ENCODE assay signal across 8 cellular contexts in the genomic region with DNA sequence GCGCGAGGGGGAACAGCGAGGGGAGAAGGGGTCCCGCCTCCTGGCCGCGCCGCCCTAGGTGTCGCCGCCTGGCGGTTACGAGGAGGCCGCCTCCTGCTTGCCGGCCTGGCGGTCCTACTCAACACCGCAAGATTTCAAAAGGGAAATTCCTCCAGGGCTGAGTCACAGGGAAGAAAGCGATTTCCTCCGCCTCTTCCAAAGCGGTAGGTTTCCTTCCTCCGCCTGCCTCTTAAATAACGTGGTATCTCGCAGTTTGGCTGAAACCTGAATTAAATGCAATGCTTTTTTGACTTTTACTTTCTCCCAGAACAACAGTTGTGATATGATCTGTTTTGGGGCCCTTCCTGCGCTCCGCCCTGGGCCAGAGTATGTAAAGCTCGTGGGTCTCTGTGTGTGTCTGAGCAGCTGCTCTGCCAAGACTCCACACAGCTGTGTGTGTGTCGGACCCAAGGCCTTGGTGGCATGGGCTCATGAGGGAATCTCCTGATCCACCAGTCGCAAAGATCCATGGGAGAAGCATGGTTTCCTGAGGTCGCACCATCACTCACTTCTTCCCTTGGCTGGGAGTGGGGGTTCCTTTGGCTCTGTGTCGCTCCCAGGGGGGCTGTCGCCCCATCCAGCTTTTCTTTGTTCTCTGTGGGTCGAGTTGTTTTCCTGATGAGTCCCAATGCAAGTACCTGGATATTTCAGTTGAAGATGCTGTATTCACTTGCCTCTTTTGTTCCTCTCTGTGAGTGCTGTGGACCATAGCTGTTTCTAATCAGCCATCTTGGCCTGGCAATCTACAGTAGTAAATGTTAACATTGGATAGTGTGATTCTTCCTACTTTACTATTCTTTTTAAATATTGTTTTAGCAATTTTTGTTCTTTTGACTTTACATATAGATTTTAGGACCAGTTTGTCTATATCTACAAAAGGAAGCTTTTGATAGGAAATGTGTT. TPM values are rescaled to one million over a fixed set of nuclear protein-coding genes. Genes with fewer than 3 reads are reported as not detected.
DNase-seq lines count a peak whose midpoint lies in the region; ATAC-seq and TF ChIP-seq lines count a peak whose summit lies in the region.

No MANE protein-coding gene starts in this region.

- peak overlapping the region; percentile 57 for H3K4me3 ChIP-seq in CD4-positive, CD25-positive, alpha-beta regulatory T cell (ENCODE audit: low read depth, low read length)
- H3K4me3 ChIP-seq in HAP-1 (no peak overlapping the region), parathyroid adenoma (ENCODE audit: low read depth, low read length) (peak overlapping the region; percentile 46), thoracic aorta (peak overlapping the region; percentile 72)

- no peaks in the 10 kb centered on the region for H3K36me3 Mint-ChIP-seq in CD4-positive, CD25-positive, alpha-beta regulatory T cell
- no peaks in the 10 kb centered on the region for H3K36me3 Mint-ChIP-seq in activated naive CD8-positive, alpha-beta T cell treated with anti-CD3 and anti-CD28 coated beads for 36 hours

- H3K9ac ChIP-seq in parathyroid adenoma, result no peak overlapping the region

- H3K4me1 Mint-ChIP-seq in CD4-positive, CD25-positive, alpha-beta regulatory T cell, result peaks cover 11 to 24% (median 15%) of the 10 kb centered on the region in 4 donors
- H3K4me1 Mint-ChIP-seq in activated naive CD8-positive, alpha-beta T cell treated with anti-CD3 and anti-CD28 coated beads for 36 hours, result peaks cover 28% of the 10 kb centered on the region

- peak overlapping the region; percentile 86 for H2AFZ ChIP-seq in parathyroid adenoma

- in situ Hi-C loops in HAP-1 (cut with MboI; ENCODE audit: low sequenced_read_pairs), result no loop called here

- intact Hi-C loops in Right ventricle myocardium superior (cut with DNase I), result no loop called here

- H3K9me3 Mint-ChIP-seq in CD4-positive, CD25-positive, alpha-beta regulatory T cell, result peaks cover 0 to 3% (median 0%) of the 10 kb centered on the region in 7 donors
- H3K9me3 Mint-ChIP-seq in activated naive CD8-positive, alpha-beta T cell treated with anti-CD3 and anti-CD28 coated beads for 36 hours, result no peaks in the 10 kb centered on the region

- DNase-seq in CD4-positive, CD25-positive, alpha-beta regulatory T cell, result peak in 2 of 3 donors; percentile 27 to 31
- peak; percentile 61 to 75 for DNase-seq in HAP-1 (ENCODE audit: low spot score in 2 of 2)
- peak; percentile 90 for DNase-seq in SK-N-DZ (ENCODE audit: low spot score)
- peak; percentile 79 for DNase-seq in activated naive CD8-positive, alpha-beta T cell treated with anti-CD3 and anti-CD28 coated beads for 36 hours
- peak; percentile 75 for DNase-seq in Right ventricle myocardium superior
- DNase-seq in thoracic aorta (ENCODE audit: low spot score), result no peak
- no peak for DNase-seq in AML-193 (lab: John Stamatoyannopoulos, UW)

- H3K4me3 Mint-ChIP-seq in CD4-positive, CD25-positive, alpha-beta regulatory T cell, result peak overlapping the region in 2 of 4 donors; percentile 25 to 60
- H3K4me3 Mint-ChIP-seq in activated naive CD8-positive, alpha-beta T cell treated with anti-CD3 and anti-CD28 coated beads for 36 hours, result peak overlapping the region; percentile 73

- H3K36me3 ChIP-seq in CD4-positive, CD25-positive, alpha-beta regulatory T cell (ENCODE audit: control insufficient read depth, insufficient read depth, low read length), result no peaks in the 10 kb centered on the region
- H3K36me3 ChIP-seq in HAP-1 (replicated peaks) (no peaks in the 10 kb centered on the region), parathyroid adenoma (ENCODE audit: control insufficient read depth, insufficient read depth, low read length) (no peaks in the 10 kb centered on the region), thoracic aorta (no peaks in the 10 kb centered on the region)

- TF ChIP-seq CTCF in parathyroid adenoma (IDR thresholded peaks at IDR 0.05) (peak; percentile 42), thoracic aorta (IDR thresholded peaks at IDR 0.05) (peak; percentile 76)

- H3K4me1 ChIP-seq in CD4-positive, CD25-positive, alpha-beta regulatory T cell (ENCODE audit: control insufficient read depth, insufficient read depth, low read length, poor library complexity, severe bottlenecking), result peaks cover 9% of the 10 kb centered on the region
- H3K4me1 ChIP-seq in HAP-1, result peaks cover 6% of the 10 kb centered on the region
- no peaks in the 10 kb centered on the region for H3K4me1 ChIP-seq in parathyroid adenoma
- H3K4me1 ChIP-seq in thoracic aorta (ENCODE audit: control insufficient read depth in 1 of 2, low read depth in 2 of 2), result peaks cover 4 to 5% of the 10 kb centered on the region in 2 donors

- H3K27me3 ChIP-seq in CD4-positive, CD25-positive, alpha-beta regulatory T cell (ENCODE audit: control insufficient read depth, insufficient read depth, low read length), result no peaks in the 10 kb centered on the region
- H3K27me3 ChIP-seq in HAP-1 (ENCODE audit: low read depth) (peaks cover 3% of the 10 kb centered on the region; the same call in 1 of the 2 replicates), parathyroid adenoma (ENCODE audit: control insufficient read depth, insufficient read depth, low read length) (no peaks in the 10 kb centered on the region), thoracic aorta (replicated peaks; ENCODE audit: insufficient read depth) (no peaks in the 10 kb centered on the region)

- peaks cover 25% of the 10 kb centered on the region for H3K27me3 Mint-ChIP-seq in CD4-positive, CD25-positive, alpha-beta regulatory T cell
- H3K27me3 Mint-ChIP-seq in activated naive CD8-positive, alpha-beta T cell treated with anti-CD3 and anti-CD28 coated beads for 36 hours, result peaks cover 8% of the 10 kb centered on the region

- no peaks in the 10 kb centered on the region for H3K9me3 ChIP-seq in CD4-positive, CD25-positive, alpha-beta regulatory T cell (ENCODE audit: control insufficient read depth in 2 of 2, low read length in 2 of 2)
- H3K9me3 ChIP-seq in HAP-1 (no peaks in the 10 kb centered on the region), parathyroid adenoma (ENCODE audit: control insufficient read depth, low read length) (no peaks in the 10 kb centered on the region), thoracic aorta (no peaks in the 10 kb centered on the region)

- ATAC-seq in CD4-positive, CD25-positive, alpha-beta regulatory T cell (ENCODE audit: low read depth in 2 of 2), result peak; percentile 70 to 74
- ATAC-seq in Right ventricle myocardium superior (ENCODE audit: poor library complexity), result peak; percentile 97
- peak; percentile 99 for ATAC-seq in thoracic aorta (ENCODE audit: insufficient number of reproducible peaks, low FRiP score, low read depth)

- no peaks in the 10 kb centered on the region for H3K79me2 ChIP-seq in parathyroid adenoma

- H3K4me2 ChIP-seq in parathyroid adenoma (ENCODE audit: low read length), result peak overlapping the region; percentile 47

- peak overlapping the region; percentile 9 to 53 (median 52) for H3K27ac Mint-ChIP-seq in CD4-positive, CD25-positive, alpha-beta regulatory T cell
- H3K27ac Mint-ChIP-seq in activated naive CD8-positive, alpha-beta T cell treated with anti-CD3 and anti-CD28 coated beads for 36 hours, result peak overlapping the region; percentile 86

- no peak overlapping the region for H3K27ac ChIP-seq in CD4-positive, CD25-positive, alpha-beta regulatory T cell (ENCODE audit: insufficient read depth, low read length, poor library complexity, severe bottlenecking)
- H3K27ac ChIP-seq in parathyroid adenoma, result peak overlapping the region; percentile 33
- peak overlapping the region; percentile 13 to 56 for H3K27ac ChIP-seq in thoracic aorta

RNA-seq across cellular contexts. Expression of a gene that starts 31.6 kb away (rescaled TPM):
- 0.86 TPM for total RNA-seq in CD4-positive, CD25-positive, alpha-beta regulatory T cell
- polyA plus RNA-seq in CD4-positive, CD25-positive, alpha-beta regulatory T cell, result under 1 TPM in 3 of 4 donors, not detected in 1; 0.36 to 0.86 (median 0.40) TPM
- polyA plus RNA-seq in SK-N-DZ (2014; cell fraction: cytosol; rRNA removed), result 7.2 and 10.2 TPM in 2 replicates
- polyA plus RNA-seq in SK-N-DZ (2014; cell fraction: nucleus; rRNA removed), result 5.3 and 7.6 TPM in 2 replicates
- total RNA-seq in activated naive CD8-positive, alpha-beta T cell treated with anti-CD3 and anti-CD28 coated beads for 36 hours, result 1 to 10 TPM in 1 of 2 experiments, under 1 TPM in 1; 0.88 to 1.3 TPM
- total RNA-seq in Right ventricle myocardium superior, result 22.4 TPM
- 10 to 100 TPM; 23.6 to 26.0 TPM for total RNA-seq in thoracic aorta

Comparison
In these comparisons a context has a peak if more than half of its experiments do, and no peak if none do; other contexts are left out.
1. DNase-seq: peak in CD4-positive, CD25-positive, alpha-beta regulatory T cell (2 of 3), HAP-1 (2 of 2), SK-N-DZ (single experiment), activated naive CD8-positive, alpha-beta T cell treated with anti-CD3 and anti-CD28 coated beads for 36 hours (single experiment) and Right ventricle myocardium superior (single experiment); none in thoracic aorta (single experiment) and AML-193 (0 of 2).
2. RNA of a gene that starts 31.6 kb away (total RNA-seq): 23.6 to 26.0 TPM in thoracic aorta and 22.4 TPM in Right ventricle myocardium superior (single experiment); 0.88 to 1.3 TPM in activated naive CD8-positive, alpha-beta T cell treated with anti-CD3 and anti-CD28 coated beads for 36 hours and 0.86 TPM in CD4-positive, CD25-positive, alpha-beta regulatory T cell (single experiment); every median in the first group is over 10 times any median in the second.
3. Peak in every context shown above with its lines, with median percentiles within 50 percentile points of each other: ATAC-seq.